ENCODE assay signal across 25 cellular contexts in the genomic region with DNA sequence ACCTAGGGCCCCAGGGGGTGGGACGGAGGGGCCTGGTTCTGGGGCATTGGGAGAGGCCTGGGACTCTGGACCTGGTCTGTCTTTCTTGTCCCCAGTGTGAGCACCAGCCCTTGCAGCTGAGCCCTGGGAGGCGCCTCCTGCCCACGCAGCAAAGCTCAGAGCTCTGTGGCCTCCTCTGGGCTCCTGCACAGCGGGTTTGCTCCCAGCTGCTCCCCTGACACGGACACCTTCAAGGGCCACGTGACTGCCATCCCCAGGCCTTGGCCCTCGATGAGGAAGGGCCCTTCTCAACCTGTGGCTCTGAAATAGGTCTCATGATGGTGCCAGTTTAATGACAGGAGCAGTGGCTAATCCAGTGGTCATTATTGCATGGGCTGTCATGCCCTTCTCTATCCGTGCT. TPM values are rescaled to one million over a fixed set of nuclear protein-coding genes. Genes with fewer than 3 reads are reported as not detected.
A peak's percentile ranks its signal among the peaks of the same experiment; 100 is the strongest.
DNase-seq lines count a peak whose midpoint lies in the region; ATAC-seq, FAIRE-seq and TF ChIP-seq lines count a peak whose summit lies in the region.
"Had no signal": no experiment of that assay in that cellular context is flagged by ENCODE, and none has a peak within 500 bp of the region (broad histone marks: within the 10 kb centered on the region; RNA-seq: fewer than 3 reads in every experiment).

No MANE protein-coding gene starts in this region.

- no peak overlapping the region for H3K4me3 Mint-ChIP-seq in stimulated activated naive CD8-positive, alpha-beta T cell treated with anti-CD3 and anti-CD28 coated beads, Interleukin-15, amount 100 ng/mL, for 72 hours
- H3K4me3 Mint-ChIP-seq: CD4-positive, alpha-beta T cell; CD8-positive, alpha-beta memory T cell had no signal

- DNase-seq in DMS 273 (lab: John Stamatoyannopoulos, UW; ENCODE audit: unreplicated experiment) (peak; percentile 21), DMS 273 treated with DMSO at 0.1 percent for 48 hours (lab: John Stamatoyannopoulos, UW) (no peak), K562 (ENCODE audit: extremely low read depth in 1 of 4, low spot score in 3 of 4) (no peak), posterior vena cava (ENCODE audit: low spot score) (no peak), D341Med (ENCODE audit: low spot score) (no peak), Ammon's horn (ENCODE audit: low spot score) (no peak)
- DNase-seq in stimulated activated naive CD8-positive, alpha-beta T cell treated with anti-CD3 and anti-CD28 coated beads, Interleukin-15, amount 100 ng/mL, for 72 hours, result no peak
- DNase-seq: BE2C; Calu3; CD4-positive, alpha-beta T cell; CD8-positive, alpha-beta memory T cell; COR-L47; DMS53; DMS79 treated with DMSO at 0.1 percent for 48 hours; GF-D8; GOT3 had no signal

- POLR2A ChIA-PET in HEK293 (lab: Yijun Ruan, JAX), result no interaction called here
- POLR2A ChIA-PET in K562 (lab: Yijun Ruan, JAX), result interaction anchor here (0.6 to 1.8 kb wide), 7 partner anchors 8 to 102 kb away, joined by 3 to 11 read pairs (median 4); no protein-coding TSS in a partner anchor

- H3K4me2 ChIP-seq in K562 (ENCODE audit: insufficient read depth, low read length), result no peak overlapping the region

- H3K9me3 ChIP-seq in HEK293 (ENCODE audit: control insufficient read depth, insufficient read depth, low read depth, low read length) (no peaks in the 10 kb centered on the region), K562 (replicated peaks; ENCODE audit: control insufficient read depth, insufficient read depth, low read depth, low read length) (no peaks in the 10 kb centered on the region)
- H3K9me3 ChIP-seq: BE2C, HAP-1 had no signal

- H3K27me3 Mint-ChIP-seq in stimulated activated naive CD8-positive, alpha-beta T cell treated with anti-CD3 and anti-CD28 coated beads, Interleukin-15, amount 100 ng/mL, for 72 hours, result no peaks in the 10 kb centered on the region
- H3K27me3 Mint-ChIP-seq: CD4-positive, alpha-beta T cell had no signal

- 2% methylated on average over 8 of the region's 8 CpGs for WGBS in K562 (ENCODE audit: insufficient coverage, low coverage, missing lambda C conversion rate)

- intact Hi-C loops in K562 (cut with micrococcal nuclease), result no loop called here
- intact Hi-C loops in posterior vena cava (cut with DNase I), result no loop called here

- peaks cover 50 to 79% of the 10 kb centered on the region in 2 experiments; a peak in 4 of 5 replicates for H3K27me3 ChIP-seq in K562 (ENCODE audit: control insufficient read depth in 2 of 2, insufficient read depth in 2 of 2, low read length in 2 of 2)
- H3K27me3 ChIP-seq: BE2C had no signal

- no peaks in the 10 kb centered on the region for H3K9me3 Mint-ChIP-seq in stimulated activated naive CD8-positive, alpha-beta T cell treated with anti-CD3 and anti-CD28 coated beads, Interleukin-15, amount 100 ng/mL, for 72 hours
- H3K9me3 Mint-ChIP-seq: CD4-positive, alpha-beta T cell; CD8-positive, alpha-beta memory T cell had no signal

- H3K4me1 ChIP-seq in HEK293 (ENCODE audit: control insufficient read depth, insufficient read depth, low read length), result no peaks in the 10 kb centered on the region
- H3K4me1 ChIP-seq in K562 (replicated peaks in 1 of 2; ENCODE audit: control insufficient read depth in 2 of 2, insufficient read depth in 2 of 2, low read length in 2 of 2), result peaks cover 0 to 55% of the 10 kb centered on the region in 2 experiments; a peak in 1 of 5 replicates
- H3K4me1 ChIP-seq: BE2C, HAP-1 had no signal

- CTCF ChIA-PET in HEK293 (lab: Yijun Ruan, JAX), result no interaction called here
- CTCF ChIA-PET in K562 (lab: Yijun Ruan, JAX; ENCODE audit: low intra/inter-chr PET ratio), result no interaction called here

- H3K79me2 ChIP-seq in K562 (ENCODE audit: control insufficient read depth, insufficient read depth, low read length), result no peaks in the 10 kb centered on the region

- peak; percentile 5 for ATAC-seq in K562
- no peak for ATAC-seq in stimulated activated naive CD8-positive, alpha-beta T cell treated with anti-CD3 and anti-CD28 coated beads, Interleukin-15, amount 100 ng/mL, for 72 hours

- H3K27ac Mint-ChIP-seq in stimulated activated naive CD8-positive, alpha-beta T cell treated with anti-CD3 and anti-CD28 coated beads, Interleukin-15, amount 100 ng/mL, for 72 hours, result no peak overlapping the region
- H3K27ac Mint-ChIP-seq: CD4-positive, alpha-beta T cell had no signal

- no TSS peak for BruUV-seq in K562 (replicated peaks; lab: Mats Ljungman, UMichigan)

- no peak for TF ChIP-seq RAD21 in K562 (CRISPR knock-in tag; conservative IDR thresholded peaks at IDR 0.05 in 1 of 2, IDR thresholded peaks at IDR 0.05 in 1 of 2)

- FAIRE-seq in K562 (lab: Jason Lieb, UNC), result no peak
- FAIRE-seq: A204.1, GM12892, H54 had no signal

- H4K20me1 ChIP-seq in K562 (replicated peaks; ENCODE audit: control insufficient read depth, insufficient read depth, low read length), result peaks cover 59% of the 10 kb centered on the region

- no peak overlapping the region for H2AFZ ChIP-seq in K562 (ENCODE audit: low read depth, low read length)

- H3K9me1 ChIP-seq in K562 (ENCODE audit: control insufficient read depth, insufficient read depth, low read length), result no peaks in the 10 kb centered on the region

- no peak for TF ChIP-seq CTCF in HEK293 (tag by site-specific recombination; IDR thresholded peaks at IDR 0.05)
- no peak for TF ChIP-seq CTCF in K562 (IDR thresholded peaks at IDR 0.05 in 2 of 3, conservative IDR thresholded peaks at IDR 0.05 in 1 of 3; ENCODE audit: insufficient read depth in 2 of 3, low read depth in 1 of 3, low read length in 3 of 3)

- no peak for TF ChIP-seq EP300 in K562 (IDR thresholded peaks at IDR 0.05; ENCODE audit: low read length)

- no peaks in the 10 kb centered on the region for H3K4me1 Mint-ChIP-seq in stimulated activated naive CD8-positive, alpha-beta T cell treated with anti-CD3 and anti-CD28 coated beads, Interleukin-15, amount 100 ng/mL, for 72 hours
- H3K4me1 Mint-ChIP-seq: CD8-positive, alpha-beta memory T cell had no signal

- in situ Hi-C loops in K562 (cut with MboI), result no loop called here

- H3K36me3 ChIP-seq in HEK293 (ENCODE audit: control insufficient read depth in 2 of 2, insufficient read depth in 1 of 2, low read length in 2 of 2) (no peaks in the 10 kb centered on the region), K562 (ENCODE audit: control insufficient read depth, insufficient read depth, low read length) (no peaks in the 10 kb centered on the region)
- H3K36me3 ChIP-seq: BE2C, HAP-1 had no signal

- peak overlapping the region in 1 of 2 experiments; percentile 33; a peak in 1 of 4 replicates for H3K9ac ChIP-seq in K562 (ENCODE audit: insufficient read depth in 1 of 2, low read depth in 2 of 2, low read length in 2 of 2)

- no peak for TF ChIP-seq POLR2A in K562 (conservative IDR thresholded peaks at IDR 0.05)

- H3K27ac ChIP-seq in HEK293 (ENCODE audit: extremely low read depth, low read depth, low read length) (no peak overlapping the region), K562 (ENCODE audit: extremely low read depth, low read depth, low read length) (no peak overlapping the region)
- H3K27ac ChIP-seq: 22Rv1, C4-2B had no signal

- H3K4me3 ChIP-seq in HEK293 (ENCODE audit: low read depth, low read length) (no peak overlapping the region), K562 (no peak overlapping the region)
- H3K4me3 ChIP-seq: HAP-1 had no signal

TF ChIP-seq in HEK293, 187 proteins besides CTCF, POLR2A, EP300 and RAD21 (continues in another document):
- no peak for TF ChIP-seq ZNF146 (tag by site-specific recombination; IDR thresholded peaks at IDR 0.05)
- no peak for TF ChIP-seq ZNF10 (tag by site-specific recombination; IDR thresholded peaks at IDR 0.05)

TF ChIP-seq in K562, 482 proteins besides CTCF, POLR2A, EP300 and RAD21 (continues in another document):
- TF ChIP-seq PCBP1 (IDR thresholded peaks at IDR 0.05; ENCODE audit: low read depth, low read length, poor library complexity, severe bottlenecking) (no peak), CBFA2T2 (conservative IDR thresholded peaks at IDR 0.05) (0 out of 2 replicates have a peak, but pooled peaks have one; percentile 22)

RNA-seq across cellular contexts. Expression of gene CCDC188, which starts 31.5 kb away (rescaled TPM):
- not detected in 2 replicates for total RNA-seq in K562 (2011; cell fraction: chromatin; rRNA removed; ENCODE audit: low replicate concordance)
- total RNA-seq in K562 (2011; cell fraction: nucleolus; rRNA removed), result not detected in 2 replicates
- not detected in 2 replicates for total RNA-seq in K562 (2011; cell fraction: nucleoplasm; rRNA removed)
- not detected in 2 replicates for total RNA-seq in K562 (2014; rRNA removed)
- total RNA-seq in K562 (2014; rRNA removed; fragmentation: Illumina TruSeq; extraction: Trizol), result not detected in 2 replicates
- total RNA-seq in K562 (2015; rRNA removed; fragmentation: Illumina TruSeq; extraction: Trizol), result not detected in 2 replicates
- not detected in 2 replicates for total RNA-seq in K562 (2021)
- not detected in 2 replicates for polyA plus RNA-seq in K562 (2011; rRNA removed)
- not detected in 2 replicates for polyA plus RNA-seq in K562 (2011; cell fraction: cytosol; rRNA removed)
- not detected in 2 replicates for polyA plus RNA-seq in K562 (2011; cell fraction: nucleus; rRNA removed)
- polyA plus RNA-seq in K562 (2012), result 0.26 TPM in 1 of 2 replicates, not detected in the other
- polyA plus RNA-seq in K562 (2014; fragmentation: Illumina TruSeq; extraction: Trizol), result not detected in 2 replicates
- not detected for polyA plus RNA-seq in K562 (2014; fragmentation: Nextera tagmentation; extraction: Ambion mirVana)
- not detected in 2 replicates for polyA plus RNA-seq in K562 (2014; rRNA removed)
- polyA minus RNA-seq in K562 (2011; rRNA and poly(A)+ RNA removed), result not detected in 2 replicates
- polyA minus RNA-seq in K562 (2011; cell fraction: cytosol; rRNA and poly(A)+ RNA removed), result not detected in 2 replicates
- polyA minus RNA-seq in K562 (2011; cell fraction: nucleus; rRNA and poly(A)+ RNA removed), result not detected in 2 replicates
- 1 to 10 TPM in 1 of 2 donors, under 1 TPM in 1; 1.00 to 2.5 TPM for total RNA-seq in posterior vena cava
- total RNA-seq: Calu3; CD4-positive, alpha-beta T cell; CD8-positive, alpha-beta memory T cell; G401 had no signal
- polyA plus RNA-seq: AG04450; CD8-positive, alpha-beta memory T cell had no signal

RNA-seq across cellular contexts. Expression of gene ZDHHC8, which starts 50.8 kb away (rescaled TPM):
- 77.3 and 229 TPM in 2 replicates for total RNA-seq in K562 (2011; cell fraction: chromatin; rRNA removed; ENCODE audit: low replicate concordance)
- 110 and 113 TPM in 2 replicates for total RNA-seq in K562 (2011; cell fraction: nucleolus; rRNA removed)
- total RNA-seq in K562 (2011; cell fraction: nucleoplasm; rRNA removed), result 89.5 and 103 TPM in 2 replicates
- 16.4 and 27.9 TPM in 2 replicates for total RNA-seq in K562 (2014; rRNA removed)
- 4.5 and 7.5 TPM in 2 replicates for total RNA-seq in K562 (2014; rRNA removed; fragmentation: Illumina TruSeq; extraction: Trizol)
- 9.8 and 11.3 TPM in 2 replicates for total RNA-seq in K562 (2015; rRNA removed; fragmentation: Illumina TruSeq; extraction: Trizol)
- 99.5 and 109 TPM in 2 replicates for total RNA-seq in K562 (2021)
- polyA plus RNA-seq in K562 (2011; rRNA removed), result 21.3 and 39.4 TPM in 2 replicates
- polyA plus RNA-seq in K562 (2011; cell fraction: cytosol; rRNA removed), result 30.5 and 34.1 TPM in 2 replicates
- polyA plus RNA-seq in K562 (2011; cell fraction: nucleus; rRNA removed), result 388 and 500 TPM in 2 replicates
- polyA plus RNA-seq in K562 (2012), result 47.3 and 69.3 TPM in 2 replicates
- 34.6 and 58.2 TPM in 2 replicates for polyA plus RNA-seq in K562 (2014; fragmentation: Illumina TruSeq; extraction: Trizol)
- polyA plus RNA-seq in K562 (2014; fragmentation: Nextera tagmentation; extraction: Ambion mirVana), result under 1 TPM; 0.04 to 0.15 TPM
- polyA plus RNA-seq in K562 (2014; rRNA removed), result 74.5 and 108 TPM in 2 replicates
- polyA minus RNA-seq in K562 (2011; rRNA and poly(A)+ RNA removed), result 5.1 and 6.4 TPM in 2 replicates
- polyA minus RNA-seq in K562 (2011; cell fraction: cytosol; rRNA and poly(A)+ RNA removed), result 26.3 and 42.5 TPM in 2 replicates
- polyA minus RNA-seq in K562 (2011; cell fraction: nucleus; rRNA and poly(A)+ RNA removed), result 38.9 and 55.3 TPM in 2 replicates
- 10 to 100 TPM; 45.6 to 46.3 TPM for total RNA-seq in posterior vena cava
